17 cellular contexts compared by ENCODE assay signal in genomic region chr10:34495938-34496337, GRCh38.
DNase-seq lines count a peak whose midpoint lies in the region; ATAC-seq and TF ChIP-seq lines count a peak whose summit lies in the region.
"Had no signal": no experiment of that assay in that cellular context is flagged by ENCODE, and none has a peak within 500 bp of the region (broad histone marks: within the 10 kb centered on the region; RNA-seq: fewer than 3 reads in every experiment).

No MANE protein-coding gene starts in this region.

- no peak for TF ChIP-seq POLR2A in IMR-90 (IDR thresholded peaks at IDR 0.05; ENCODE audit: low read depth, low read length)

- H3K56ac ChIP-seq in IMR-90 (ENCODE audit: extremely low read depth, insufficient read depth, low read length): no peak overlapping the region

- dilution Hi-C loops in IMR-90 (cut with HindIII; ENCODE audit: low sequenced_read_pairs, unreplicated experiment): no loop called here

- no peak overlapping the region for H2AK9ac ChIP-seq in IMR-90 (replicated peaks; ENCODE audit: low read depth, low read length, poor library complexity)

- DNase-seq in SK-N-SH (no peak), IMR-90 (no peak), choroid plexus epithelial cell (ENCODE audit: low read depth) (peak; percentile 17), renal cortical epithelial cell (ENCODE audit: low read depth) (peak; percentile 21), ascending aorta (ENCODE audit: low spot score in 2 of 2) (no peak)
- no peak for DNase-seq in stimulated activated naive B cell treated with anti-CD40 and anti-IgM and Interleukin-4, amounts not matched to agents 10 μg/mL and 1 μg/mL and 100 μg/mL, for 72 hours
- DNase-seq: DND-41, H9, KG1, MG63, NCI-H1105 treated with DMSO at 0.1 percent for 48 hours, NCI-H187, NCI-H510A, SIG-M5 had no signal

- no peak for TF ChIP-seq EP300 in SK-N-SH (IDR thresholded peaks at IDR 0.05; ENCODE audit: borderline replicate concordance in 1 of 2, low read depth in 1 of 2, low read length in 1 of 2)

- no peak overlapping the region for H4K5ac ChIP-seq in IMR-90 (ENCODE audit: low read depth, low read length)

- H2AFZ ChIP-seq in SK-N-SH (ENCODE audit: low read depth) (no peak overlapping the region), IMR-90 (replicated peaks; ENCODE audit: low read length, poor library complexity) (no peak overlapping the region)

- H3K14ac ChIP-seq in IMR-90 (replicated peaks; ENCODE audit: low read depth, low read length): no peak overlapping the region

- POLR2A ChIA-PET in SK-N-SH (lab: Yijun Ruan, JAX): interaction anchor here (0.7 kb wide), 1 partner anchor 48 kb away, joined by 3 read pairs; no protein-coding TSS in a partner anchor
- POLR2A ChIA-PET in IMR-90 (lab: Charles Lee; ENCODE audit: unreplicated experiment): no interaction called here

- no peak overlapping the region for H3K9ac ChIP-seq in SK-N-SH
- H3K9ac ChIP-seq in IMR-90 (ENCODE audit: low read depth, low read length): no peak overlapping the region

- H2AK5ac ChIP-seq in IMR-90 (ENCODE audit: low read depth, low read length): no peak overlapping the region

- H3K18ac ChIP-seq in IMR-90 (ENCODE audit: low read depth, low read length): no peak overlapping the region

- no peaks in the 10 kb centered on the region for H3K27me3 Mint-ChIP-seq in stimulated activated naive B cell treated with anti-CD40 and anti-IgM and Interleukin-4, amounts not matched to agents 10 μg/mL and 1 μg/mL and 100 μg/mL, for 72 hours

- H3K36me3 Mint-ChIP-seq in stimulated activated naive B cell treated with anti-CD40 and anti-IgM and Interleukin-4, amounts not matched to agents 10 μg/mL and 1 μg/mL and 100 μg/mL, for 72 hours: no peaks in the 10 kb centered on the region
- H3K36me3 Mint-ChIP-seq: CD14-positive monocyte had no signal

- no peak overlapping the region for H3K23ac ChIP-seq in IMR-90 (ENCODE audit: low read depth, low read length)

- no peak overlapping the region for H3K27ac ChIP-seq in SK-N-SH (ENCODE audit: low read depth in 2 of 2, low read length in 1 of 2)
- H3K27ac ChIP-seq in IMR-90 (ENCODE audit: insufficient read depth, low read length): no peak overlapping the region
- H3K27ac ChIP-seq in ascending aorta: no peak overlapping the region

- CTCF ChIA-PET in SK-N-SH (lab: Yijun Ruan, JAX) (no interaction called here), IMR-90 (lab: Yijun Ruan, JAX) (interaction anchor here (0.6 to 0.7 kb wide), 3 partner anchors 116 to 1289 kb away, joined by 3 to 4 read pairs (median 4); no protein-coding TSS in a partner anchor)

- no peaks in the 10 kb centered on the region for H3K27me3 ChIP-seq in SK-N-SH (ENCODE audit: insufficient read depth)
- no peaks in the 10 kb centered on the region for H3K27me3 ChIP-seq in IMR-90 (ENCODE audit: control insufficient read depth, insufficient read depth, low read length)
- no peaks in the 10 kb centered on the region for H3K27me3 ChIP-seq in ascending aorta
- H3K27me3 ChIP-seq: MG63 had no signal

- in situ Hi-C loops in IMR-90 (cut with MboI; ENCODE audit: low sequenced_read_pairs): no loop called here

- H3K4me1 Mint-ChIP-seq in stimulated activated naive B cell treated with anti-CD40 and anti-IgM and Interleukin-4, amounts not matched to agents 10 μg/mL and 1 μg/mL and 100 μg/mL, for 72 hours: no peaks in the 10 kb centered on the region
- H3K4me1 Mint-ChIP-seq: CD14-positive monocyte had no signal

- no peaks in the 10 kb centered on the region for H3K9me2 ChIP-seq in SK-N-SH

- H2BK120ac ChIP-seq in IMR-90 (ENCODE audit: low read depth, low read length): no peak overlapping the region

- H3K9me3 Mint-ChIP-seq in stimulated activated naive B cell treated with anti-CD40 and anti-IgM and Interleukin-4, amounts not matched to agents 10 μg/mL and 1 μg/mL and 100 μg/mL, for 72 hours: peaks cover 0 to 3% of the 10 kb centered on the region in 2 donors
- H3K9me3 Mint-ChIP-seq: H9 had no signal

- no TSS peak for BruUV-seq in IMR-90 (replicated peaks; lab: Mats Ljungman, UMichigan)

- TF ChIP-seq RAD21 in SK-N-SH (IDR thresholded peaks at IDR 0.05; ENCODE audit: low read length) (no peak), IMR-90 (IDR thresholded peaks at IDR 0.05; ENCODE audit: low read length) (no peak)

- peaks cover under 1% of the 10 kb centered on the region for H3K79me2 ChIP-seq in SK-N-SH (ENCODE audit: insufficient read depth)

- intact Hi-C loops in IMR-90 (cut with micrococcal nuclease) (no loop called here), ascending aorta (cut with DNase I) (no loop called here)

- peaks cover 0 to 11% of the 10 kb centered on the region in 2 experiments; a peak in 2 of 4 replicates for H3K4me1 ChIP-seq in SK-N-SH (ENCODE audit: control insufficient read depth in 1 of 2, insufficient read depth in 2 of 2, low read depth in 1 of 2, low read length in 1 of 2)
- no peaks in the 10 kb centered on the region; the same call in 1 of the 2 replicates for H3K4me1 ChIP-seq in IMR-90 (ENCODE audit: control insufficient read depth, insufficient read depth, low read length)
- no peaks in the 10 kb centered on the region for H3K4me1 ChIP-seq in ascending aorta

- no peaks in the 10 kb centered on the region for H3F3A ChIP-seq in SK-N-SH (replicated peaks; ENCODE audit: insufficient read depth)

- H2BK20ac ChIP-seq in IMR-90 (ENCODE audit: low read depth, low read length): no peak overlapping the region

- H4K20me1 ChIP-seq in SK-N-SH (ENCODE audit: insufficient read depth): no peaks in the 10 kb centered on the region
- no peaks in the 10 kb centered on the region for H4K20me1 ChIP-seq in IMR-90 (ENCODE audit: insufficient read depth, low read length)

- no peak overlapping the region for H4K8ac ChIP-seq in IMR-90 (ENCODE audit: low read depth in 2 of 2, low read length in 2 of 2)

- H2BK5ac ChIP-seq in IMR-90 (ENCODE audit: low read depth, low read length, poor library complexity, severe bottlenecking): no peak overlapping the region

- no peak overlapping the region for H3K27ac Mint-ChIP-seq in stimulated activated naive B cell treated with anti-CD40 and anti-IgM and Interleukin-4, amounts not matched to agents 10 μg/mL and 1 μg/mL and 100 μg/mL, for 72 hours

- H3K79me1 ChIP-seq in IMR-90 (ENCODE audit: low read depth in 1 of 2, low read length in 2 of 2): peaks cover 0 to 3% of the 10 kb centered on the region in 2 experiments; a peak in 2 of 4 replicates

- WGBS in SK-N-SH (ENCODE audit: low lambda C conversion rate): 86% methylated on average over 2 of the region's 2 CpGs
- WGBS in IMR-90 (ENCODE audit: extremely low coverage in 2 of 2, insufficient read length in 1 of 2), 2 experiments: no CpG with 5 or more reads among the region's 2 CpGs

- no peak overlapping the region for H3K4ac ChIP-seq in IMR-90 (ENCODE audit: low read depth, low read length)

- ATAC-seq in SK-N-SH treated with all-trans-retinoic acid at 6 μM for 48 hours: no peak
- ATAC-seq in IMR-90 (ENCODE audit: low read depth): no peak
- ATAC-seq in stimulated activated naive B cell treated with anti-CD40 and anti-IgM and Interleukin-4, amounts not matched to agents 10 μg/mL and 1 μg/mL and 100 μg/mL, for 72 hours (replicated peaks): no peak
- no peak for ATAC-seq in HG03039 (IDR thresholded peaks at IDR 0.05; ENCODE audit: unreplicated experiment)

- no peaks in the 10 kb centered on the region for H3K9me3 ChIP-seq in SK-N-SH
- H3K9me3 ChIP-seq in IMR-90 (ENCODE audit: control insufficient read depth, insufficient read depth, low read length): no peaks in the 10 kb centered on the region
- H3K9me3 ChIP-seq in ascending aorta: no peaks in the 10 kb centered on the region
- H3K9me3 ChIP-seq: MG63 had no signal

- H3K4me2 ChIP-seq in SK-N-SH (no peak overlapping the region), IMR-90 (ENCODE audit: low read depth, low read length) (no peak overlapping the region)

- H3K4me3 Mint-ChIP-seq in stimulated activated naive B cell treated with anti-CD40 and anti-IgM and Interleukin-4, amounts not matched to agents 10 μg/mL and 1 μg/mL and 100 μg/mL, for 72 hours: no peak overlapping the region
- H3K4me3 Mint-ChIP-seq: CD14-positive monocyte, H9 had no signal

- no peak overlapping the region for H3K4me3 ChIP-seq in SK-N-SH (ENCODE audit: low read depth in 2 of 2, low read length in 1 of 2)
- no peak overlapping the region for H3K4me3 ChIP-seq in IMR-90 (ENCODE audit: insufficient read depth, low read depth, low read length)
- no peak overlapping the region for H3K4me3 ChIP-seq in choroid plexus epithelial cell (ENCODE audit: low read depth, low read length)
- H3K4me3 ChIP-seq in ascending aorta: no peak overlapping the region
- H3K4me3 ChIP-seq: MG63 had no signal

- H4K91ac ChIP-seq in IMR-90 (ENCODE audit: insufficient read depth, low read depth, low read length): no peak overlapping the region

- TF ChIP-seq CTCF in SK-N-SH (IDR thresholded peaks at IDR 0.05): no peak
- no peak for TF ChIP-seq CTCF in IMR-90 (conservative IDR thresholded peaks at IDR 0.05; ENCODE audit: low read depth, low read length)
- TF ChIP-seq CTCF in choroid plexus epithelial cell (conservative IDR thresholded peaks at IDR 0.05; ENCODE audit: low read depth, low read length): no peak
- no peak for TF ChIP-seq CTCF in ascending aorta (IDR thresholded peaks at IDR 0.05)

- no peak overlapping the region for H2BK15ac ChIP-seq in IMR-90 (ENCODE audit: low read depth, low read length)

- peaks cover 2% of the 10 kb centered on the region; the same call in 1 of the 2 replicates for H3K9me1 ChIP-seq in IMR-90 (ENCODE audit: insufficient read depth, low read length)

- H3K36me3 ChIP-seq in SK-N-SH (replicated peaks in 1 of 2; ENCODE audit: control insufficient read depth in 1 of 2, insufficient read depth in 2 of 2, low read length in 1 of 2): peaks cover 0 to 5% of the 10 kb centered on the region in 2 experiments
- no peaks in the 10 kb centered on the region for H3K36me3 ChIP-seq in IMR-90 (ENCODE audit: control insufficient read depth, insufficient read depth, low read length)
- no peaks in the 10 kb centered on the region for H3K36me3 ChIP-seq in ascending aorta
- H3K36me3 ChIP-seq: MG63 had no signal

TF ChIP-seq in SK-N-SH, 30 proteins besides CTCF, POLR2A, EP300 and RAD21:
- TF ChIP-seq RXRA (IDR thresholded peaks at IDR 0.05; ENCODE audit: borderline replicate concordance, low read depth): no peak
- TF ChIP-seq NFIC (IDR thresholded peaks at IDR 0.05; ENCODE audit: borderline replicate concordance): peak; percentile 58
TF ChIP-seq in SK-N-SH: peak in this region for 1.

TF ChIP-seq in SK-N-SH treated with all-trans-retinoic acid at 6 μM for 48 hours, 23 proteins besides CTCF, POLR2A, EP300 and RAD21 (continues in another document):
- TF ChIP-seq BACH2 (CRISPR knock-in tag; IDR thresholded peaks at IDR 0.05; ENCODE audit: borderline replicate concordance) (no peak), ARNTL (CRISPR knock-in tag; IDR thresholded peaks at IDR 0.05; ENCODE audit: borderline replicate concordance, low read depth) (no peak), ZNF565 (CRISPR knock-in tag; conservative IDR thresholded peaks at IDR 0.05; ENCODE audit: low read depth) (no peak)

TF ChIP-seq in IMR-90, 13 proteins besides CTCF, POLR2A, EP300 and RAD21:
- peak; percentile 37; the same call in 1 of the 2 replicates for TF ChIP-seq CEBPB (IDR thresholded peaks at IDR 0.05; ENCODE audit: low read depth, low read length)
- no peak for TF ChIP-seq BHLHE40 (IDR thresholded peaks at IDR 0.05; ENCODE audit: low read depth, low read length)
- TF ChIP-seq NFE2L2 (IDR thresholded peaks at IDR 0.05; ENCODE audit: low read depth, low read length): no peak
- TF ChIP-seq RFX5 (IDR thresholded peaks at IDR 0.05; ENCODE audit: low read depth, low read length): no peak

Comparison
In these comparisons a context has a peak if more than half of its experiments do, and no peak if none do; other contexts are left out.
1. DNase-seq: peak in choroid plexus epithelial cell (single experiment) and renal cortical epithelial cell (single experiment); none in SK-N-SH (single experiment), IMR-90 (single experiment), ascending aorta (0 of 2) and stimulated activated naive B cell treated with anti-CD40 and anti-IgM and Interleukin-4, amounts not matched to agents 10 μg/mL and 1 μg/mL and 100 μg/mL, for 72 hours (single experiment).